Comparison of ENCODE assay signal across 22 cellular contexts in the genomic region with DNA sequence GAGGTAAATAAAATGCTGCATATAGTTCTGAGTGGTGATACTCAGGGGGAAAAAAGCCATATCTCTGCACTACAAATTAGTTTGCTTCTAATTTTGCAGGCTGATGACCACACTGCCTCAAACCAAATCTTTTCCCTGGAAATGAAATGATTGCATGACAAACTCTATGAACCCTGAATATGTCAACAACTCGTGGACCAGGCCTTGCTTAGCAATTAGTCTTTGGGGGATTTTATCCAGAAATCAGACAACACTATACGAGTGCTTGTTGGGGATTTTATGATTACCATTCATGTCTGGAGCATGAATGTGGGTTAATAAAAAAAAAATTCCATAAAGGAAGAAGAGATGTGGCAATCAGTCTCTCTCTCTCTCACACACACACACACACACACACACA. TPM values are rescaled to one million over a fixed set of nuclear protein-coding genes. Genes with fewer than 3 reads are reported as not detected.
"Had no signal": no experiment of that assay in that cellular context is flagged by ENCODE, and none has a peak within 500 bp of the region (broad histone marks: within the 10 kb centered on the region; RNA-seq: fewer than 3 reads in every experiment).

No MANE protein-coding gene starts in this region.

- H3K4me1 ChIP-seq: pancreas, right lobe of liver, thyroid gland had no signal

- H3K27ac ChIP-seq: lower lobe of right lung, neutrophil, pancreas, right lobe of liver, stomach, thyroid gland had no signal

- H3K36me3 ChIP-seq: esophagus muscularis mucosa, lower lobe of right lung, neutrophil, pancreas, right lobe of liver, stomach, thyroid gland had no signal

- H3K36me3 Mint-ChIP-seq: immature natural killer cell; natural killer cell; stimulated activated effector memory CD8-positive, alpha-beta T cell treated with anti-CD3 and anti-CD28 coated beads, Interleukin-12 subunit alpha, Interleukin-12 subunit beta, amount 100 ng/mL, for 72 hours had no signal

- H3K4me1 Mint-ChIP-seq: immature natural killer cell; natural killer cell; stimulated activated effector memory CD8-positive, alpha-beta T cell treated with anti-CD3 and anti-CD28 coated beads, Interleukin-12 subunit alpha, Interleukin-12 subunit beta, amount 100 ng/mL, for 72 hours had no signal

- H3K9me3 ChIP-seq: esophagus muscularis mucosa, lower lobe of right lung, neutrophil, pancreas, right lobe of liver, stomach, thyroid gland had no signal

- H3K27me3 ChIP-seq: esophagus muscularis mucosa, pancreas, right lobe of liver, stomach, thyroid gland had no signal

- H3K4me3 ChIP-seq: coronary artery, esophagus muscularis mucosa, lower lobe of right lung, pancreas, right lobe of liver, stomach, thyroid gland had no signal

- H3K4me3 Mint-ChIP-seq: immature natural killer cell; natural killer cell; neural crest cell; stimulated activated effector memory CD8-positive, alpha-beta T cell treated with anti-CD3 and anti-CD28 coated beads, Interleukin-12 subunit alpha, Interleukin-12 subunit beta, amount 100 ng/mL, for 72 hours had no signal

- H3K9me3 Mint-ChIP-seq: immature natural killer cell; natural killer cell; neural crest cell; stimulated activated effector memory CD8-positive, alpha-beta T cell treated with anti-CD3 and anti-CD28 coated beads, Interleukin-12 subunit alpha, Interleukin-12 subunit beta, amount 100 ng/mL, for 72 hours had no signal

- ATAC-seq: lower lobe of right lung; natural killer cell; pancreas; right lobe of liver; stimulated activated effector memory CD8-positive, alpha-beta T cell treated with anti-CD3 and anti-CD28 coated beads, Interleukin-12 subunit alpha, Interleukin-12 subunit beta, amount 100 ng/mL, for 72 hours had no signal

- H3K27ac Mint-ChIP-seq: immature natural killer cell; natural killer cell; stimulated activated effector memory CD8-positive, alpha-beta T cell treated with anti-CD3 and anti-CD28 coated beads, Interleukin-12 subunit alpha, Interleukin-12 subunit beta, amount 100 ng/mL, for 72 hours had no signal

- DNase-seq: dermis blood vessel endothelial cell; effector memory CD4-positive, alpha-beta T cell; foreskin melanocyte; hypothalamus; immature natural killer cell; lower lobe of right lung; natural killer cell; pancreas; retina; right lobe of liver; stimulated activated CD4-positive, alpha-beta T cell treated with anti-CD3 and anti-CD28 coated beads, Interleukin-2, amount 100 ng/mL, for 24 hours; stimulated activated CD4-positive, alpha-beta T cell treated with anti-CD3 and anti-CD28 coated beads, Interleukin-4, amount 100 ng/mL, for 24 hours; stimulated activated naive CD4-positive, alpha-beta T cell treated with Interleukin-2 at 50 U/mL for 16 hours; stomach; thyroid gland; trophoblast cell had no signal

RNA-seq across cellular contexts. Expression of a gene that starts 42.0 kb away (rescaled TPM):
- polyA plus RNA-seq: immature natural killer cell, keratinocyte had no signal
